Comparison of ENCODE assay signal across 34 cellular contexts in the genomic region with DNA sequence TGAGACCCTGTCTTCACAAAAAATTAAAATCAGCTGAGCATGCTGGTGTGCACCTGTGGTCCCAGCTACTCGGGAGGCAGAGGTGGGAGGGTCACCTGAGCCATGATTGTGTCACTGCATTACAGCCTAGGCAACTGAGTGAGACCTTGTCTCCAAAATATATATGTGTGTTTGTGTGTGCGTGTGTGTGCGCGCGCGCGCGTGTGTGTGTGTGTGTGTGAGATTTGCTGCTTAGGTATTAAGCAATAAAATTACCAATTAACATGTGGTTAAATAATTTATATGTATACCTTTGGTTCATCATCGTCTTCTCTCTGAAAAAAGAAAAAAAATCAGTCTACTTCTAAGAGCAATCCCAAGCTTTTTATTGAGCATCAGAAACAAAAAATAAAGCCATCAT.
"Had no signal": no experiment of that assay in that cellular context is flagged by ENCODE, and none has a peak within 500 bp of the region (broad histone marks: within the 10 kb centered on the region; RNA-seq: fewer than 3 reads in every experiment).

No MANE protein-coding gene starts in this region.

- H2AFZ ChIP-seq: PC-9 had no signal

- H3K4me3 ChIP-seq: PC-9, SJCRH30, SK-N-MC had no signal

- ATAC-seq: Panc1, Right ventricle myocardium inferior, SK-N-SH treated with all-trans-retinoic acid at 6 μM for 48 hours, T-cell had no signal

- H3K4me2 ChIP-seq: PC-9 had no signal

- H3K27ac ChIP-seq: PC-9, RWPE1, SJCRH30, SK-N-MC had no signal

- DNase-seq: Karpas-422, KG1, NCI-H1048, NCI-H1092 treated with DMSO at 0.1 percent for 48 hours, NCI-H1105 treated with DMSO at 0.1 percent for 48 hours, NCI-H1417, NCI-H1436, NCI-H146, NCI-H1694, NCI-H187, NCI-H1930, NCI-H2029 treated with DMSO at 0.1 percent for 48 hours, NCI-H2081 treated with DMSO at 0.1 percent for 48 hours, NCI-H2107, NCI-H2171, NCI-H226, NCI-H446 treated with DMSO at 0.1 percent for 48 hours, NCI-H510A, NCI-H524, NCI-H526, NCI-H69, NCI-H748 treated with DMSO at 0.1 percent for 48 hours, NCI-H82, PC-9, SHP77, SIG-M5, SJCRH30, T-cell had no signal

- H3K36me3 ChIP-seq: SJCRH30 had no signal

- FAIRE-seq: RCC 7860 had no signal

- H3K9me3 ChIP-seq: SJCRH30 had no signal

- H3K27me3 ChIP-seq: SJCRH30 had no signal

- H3K4me1 ChIP-seq: SJCRH30 had no signal
